ENCODE assay signal across 10 cellular contexts in genomic region chr3:130104191-130104590, GRCh38. TPM values are rescaled to one million over a fixed set of nuclear protein-coding genes. Genes with fewer than 3 reads are reported as not detected.
A peak's percentile ranks its signal among the peaks of the same experiment; 100 is the strongest.
DNase-seq lines count a peak whose midpoint lies in the region; TF ChIP-seq lines count a peak whose summit lies in the region.
"Not testable (repeated sequence)": the region's sequence is repeated elsewhere in the genome, so short reads cannot be mapped to it uniquely, and the experiment has no call there.
"Had no signal": no experiment of that assay in that cellular context is flagged by ENCODE, and none has a peak within 500 bp of the region (broad histone marks: within the 10 kb centered on the region; RNA-seq: fewer than 3 reads in every experiment).

No MANE protein-coding gene starts in this region.

- not testable (repeated sequence) for H3K79me2 ChIP-seq in osteoblast (ENCODE audit: insufficient read depth, low read length)

- H3K27me3 ChIP-seq in brain microvascular endothelial cell (replicated peaks); osteoblast (ENCODE audit: insufficient read depth, low read length): not testable (repeated sequence)

- H2AFZ ChIP-seq in osteoblast (ENCODE audit: low read length), result not testable (repeated sequence)

- not testable (repeated sequence) for H4K20me1 ChIP-seq in osteoblast (ENCODE audit: insufficient read depth, low read length)

- H3K4me3 ChIP-seq in brain microvascular endothelial cell (ENCODE audit: low read depth, low read length); osteoblast (ENCODE audit: insufficient read depth, low read length): not testable (repeated sequence)

- not testable (repeated sequence) for H3K4me1 ChIP-seq in osteoblast (ENCODE audit: insufficient read depth, low read length)

- DNase-seq in A172 (ENCODE audit: low spot score) (peak; percentile 27), DMS53 (lab: John Stamatoyannopoulos, UW) (peak; percentile 11), HK-2 (ENCODE audit: unreplicated experiment) (peak; percentile 67), SW480 (ENCODE audit: low spot score) (peak; percentile 7), brain microvascular endothelial cell (peak; percentile 48), iris pigment epithelial cell (ENCODE audit: low read depth) (peak; percentile 40), osteoblast (ENCODE audit: insufficient read length, low spot score, missing footprints) (peak; percentile 51)

- H3K4me2 ChIP-seq in osteoblast (ENCODE audit: insufficient read depth, low read length), result not testable (repeated sequence)

- H3K36me3 ChIP-seq in brain microvascular endothelial cell (replicated peaks); osteoblast (ENCODE audit: insufficient read depth, low read length): not testable (repeated sequence)

- TF ChIP-seq CTCF in brain microvascular endothelial cell (IDR thresholded peaks at IDR 0.05; ENCODE audit: low read depth, low read length, missing control alignments); osteoblast (IDR thresholded peaks at IDR 0.05; ENCODE audit: extremely low read depth, low read depth, low read length): not testable (repeated sequence)

- H3K9me3 ChIP-seq in osteoblast (ENCODE audit: low read depth, low read length), result not testable (repeated sequence)

- in situ Hi-C loops in brain microvascular endothelial cell (cut with HindIII; ENCODE audit: low pct_ligation_motif_present, low sequenced_read_pairs), result not testable (repeated sequence)

- not testable (repeated sequence) for H3K27ac ChIP-seq in brain microvascular endothelial cell
- H3K27ac ChIP-seq in osteoblast (ENCODE audit: low read depth, low read length), result peak overlapping the region; percentile 65

RNA-seq across cellular contexts. Expression of gene ALG1L2, which starts 22.6 kb away (rescaled TPM):
- not detected in 2 replicates for total RNA-seq in A172 (2014; rRNA removed; shearing (Covaris generic))
- 0.29 TPM in 1 of 2 replicates, not detected in the other for total RNA-seq in osteoblast
- total RNA-seq: G401, GM12878, H4 had no signal

Comparison
In these comparisons a context has a peak if more than half of its experiments do, and no peak if none do; other contexts are left out.
1. DNase-seq: peak in every context shown above with its lines; median percentile 67 in HK-2; 51 in osteoblast; 48 in brain microvascular endothelial cell; 40 in iris pigment epithelial cell; 27 in A172; 11 in DMS53; 7 in SW480.